In the genomic region with DNA sequence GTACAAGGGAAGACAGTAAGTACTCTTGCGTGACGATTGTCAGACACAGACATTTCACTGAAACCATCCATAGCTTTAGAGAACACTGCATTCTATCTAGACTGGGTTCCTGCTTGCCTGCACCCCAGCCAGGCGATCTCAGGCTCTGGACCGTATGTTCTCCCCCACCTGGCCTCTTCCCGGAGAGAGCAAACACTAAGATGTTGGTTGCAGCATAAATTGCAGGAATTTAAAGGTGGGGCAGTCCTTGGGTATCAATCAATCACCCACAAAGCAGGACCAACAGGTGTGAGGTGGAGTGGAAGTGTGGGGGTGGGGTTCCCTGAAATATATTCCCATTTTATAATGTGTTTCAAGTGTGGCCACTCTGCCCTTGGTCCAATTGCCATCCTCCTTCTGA, we compare ENCODE assay signal across 20 cellular contexts.
A peak's percentile ranks its signal among the peaks of the same experiment; 100 is the strongest.
DNase-seq lines count a peak whose midpoint lies in the region; ATAC-seq and TF ChIP-seq lines count a peak whose summit lies in the region.
"Had no signal": no experiment of that assay in that cellular context is flagged by ENCODE, and none has a peak within 500 bp of the region (broad histone marks: within the 10 kb centered on the region; RNA-seq: fewer than 3 reads in every experiment).

No MANE protein-coding gene starts in this region.

- intact Hi-C loops in activated CD8-positive, alpha-beta T cell treated with anti-CD3 and anti-CD28 coated beads for 36 hours (cut with micrococcal nuclease), result loop anchor here (2.0 to 5.0 kb wide), 2 partner anchors 128 to 205 kb away; no protein-coding TSS in a partner anchor
- intact Hi-C loops in naive thymus-derived CD4-positive, alpha-beta T cell (cut with micrococcal nuclease), result loop anchor here (2.0 to 10.0 kb wide), 4 partner anchors 14 to 288 kb away; a partner anchor contains a TSS
- intact Hi-C loops in left ventricle myocardium inferior (cut with micrococcal nuclease), result no loop called here

- H3K27ac ChIP-seq in DND-41 (ENCODE audit: low read length) (peak overlapping the region; percentile 35), left ventricle myocardium inferior (replicated peaks) (no peak overlapping the region)
- H3K27ac ChIP-seq in naive thymus-derived CD4-positive, alpha-beta T cell (ENCODE audit: low read depth, low read length), result peak overlapping the region; percentile 68
- H3K27ac ChIP-seq: RWPE1, SJCRH30 had no signal

- H3K27ac Mint-ChIP-seq in activated CD8-positive, alpha-beta memory T cell treated with anti-CD3 and anti-CD28 coated beads, Interleukin-2, amount 10 ng/mL, durations not matched to agents 7 days and 5 days, result no peak overlapping the region
- peak overlapping the region; percentile 55 for H3K27ac Mint-ChIP-seq in activated CD8-positive, alpha-beta T cell treated with anti-CD3 and anti-CD28 coated beads for 36 hours
- peak overlapping the region in 8 of 9 donors; percentile 64 to 96 (median 90) for H3K27ac Mint-ChIP-seq in naive thymus-derived CD4-positive, alpha-beta T cell
- H3K27ac Mint-ChIP-seq: CD8-positive, alpha-beta memory T cell had no signal

- H3K9me3 ChIP-seq in DND-41 (ENCODE audit: insufficient read depth, low read length, severe bottlenecking), result no peaks in the 10 kb centered on the region
- H3K9me3 ChIP-seq in naive thymus-derived CD4-positive, alpha-beta T cell (ENCODE audit: control insufficient read depth in 2 of 3, low read length in 3 of 3), result no peaks in the 10 kb centered on the region
- H3K9me3 ChIP-seq in left ventricle myocardium inferior (replicated peaks), result peaks cover 2% of the 10 kb centered on the region
- H3K9me3 ChIP-seq: MG63, SJCRH30 had no signal

- peaks cover 11% of the 10 kb centered on the region for H3K4me1 Mint-ChIP-seq in activated CD8-positive, alpha-beta memory T cell treated with anti-CD3 and anti-CD28 coated beads, Interleukin-2, amount 10 ng/mL, durations not matched to agents 7 days and 5 days
- peaks cover 34% of the 10 kb centered on the region for H3K4me1 Mint-ChIP-seq in activated CD8-positive, alpha-beta T cell treated with anti-CD3 and anti-CD28 coated beads for 36 hours (ENCODE audit: low read depth)
- peaks cover 11 to 56% (median 41%) of the 10 kb centered on the region in 7 donors for H3K4me1 Mint-ChIP-seq in naive thymus-derived CD4-positive, alpha-beta T cell

- no peak for ATAC-seq in activated CD8-positive, alpha-beta memory T cell treated with anti-CD3 and anti-CD28 coated beads, Interleukin-2, amount 10 ng/mL, durations not matched to agents 7 days and 5 days
- ATAC-seq in DND-41 (ENCODE audit: insufficient read depth, low read depth) (no peak), GM18868 (IDR thresholded peaks at IDR 0.05; ENCODE audit: unreplicated experiment) (no peak), HG03571 (IDR thresholded peaks at IDR 0.05; ENCODE audit: unreplicated experiment) (no peak)
- no peak for ATAC-seq in activated CD8-positive, alpha-beta T cell treated with anti-CD3 and anti-CD28 coated beads for 36 hours
- no peak for ATAC-seq in naive thymus-derived CD4-positive, alpha-beta T cell

- peaks cover 42% of the 10 kb centered on the region for H3K27me3 Mint-ChIP-seq in activated CD8-positive, alpha-beta memory T cell treated with anti-CD3 and anti-CD28 coated beads, Interleukin-2, amount 10 ng/mL, durations not matched to agents 7 days and 5 days
- peaks cover 4% of the 10 kb centered on the region for H3K27me3 Mint-ChIP-seq in activated CD8-positive, alpha-beta T cell treated with anti-CD3 and anti-CD28 coated beads for 36 hours
- H3K27me3 Mint-ChIP-seq in naive thymus-derived CD4-positive, alpha-beta T cell, result peaks cover 0 to 22% (median 16%) of the 10 kb centered on the region in 5 donors

- CTCF ChIA-PET in activated CD8-positive, alpha-beta memory T cell treated with anti-CD3 and anti-CD28 coated beads, Interleukin-2, amount 10 ng/mL, durations not matched to agents 7 days and 5 days (lab: Charles Lee), result interaction anchor here (1.0 to 1.9 kb wide), 3 partner anchors 317 to 356 kb away, joined by 3 to 5 read pairs (median 4); a partner anchor contains a TSS
- CTCF ChIA-PET in activated CD8-positive, alpha-beta T cell treated with anti-CD3 and anti-CD28 coated beads for 36 hours (lab: Charles Lee), result interaction anchor here (1.0 to 4.5 kb wide), 11 partner anchors 9 to 356 kb away, joined by 3 to 45 read pairs (median 6); a partner anchor contains a TSS
- CTCF ChIA-PET in naive thymus-derived CD4-positive, alpha-beta T cell (lab: Charles Lee), result interaction anchor here (1.0 to 4.3 kb wide), 12 partner anchors 10 to 354 kb away, joined by 4 to 45 read pairs (median 8); a partner anchor contains a TSS

- H3K4me2 ChIP-seq in DND-41 (ENCODE audit: insufficient read depth, low read length), result no peak overlapping the region

- POLR2A ChIA-PET in activated CD8-positive, alpha-beta T cell treated with anti-CD3 and anti-CD28 coated beads for 36 hours (lab: Charles Lee), result interaction anchor here (1.3 to 1.5 kb wide), 2 partner anchors 8 to 111 kb away, joined by 4 to 6 read pairs; a partner anchor contains a TSS
- POLR2A ChIA-PET in naive thymus-derived CD4-positive, alpha-beta T cell (lab: Charles Lee), result interaction anchor here (0.6 to 2.6 kb wide), 3 partner anchors 20 to 181 kb away, joined by 4 to 8 read pairs (median 4); a partner anchor contains a TSS

- no peaks in the 10 kb centered on the region for H3K36me3 ChIP-seq in DND-41 (ENCODE audit: insufficient read depth, low read length)
- H3K36me3 ChIP-seq in naive thymus-derived CD4-positive, alpha-beta T cell (ENCODE audit: control insufficient read depth in 2 of 3, insufficient read depth in 3 of 3, low read length in 3 of 3), result no peaks in the 10 kb centered on the region
- no peaks in the 10 kb centered on the region for H3K36me3 ChIP-seq in left ventricle myocardium inferior
- H3K36me3 ChIP-seq: MG63, SJCRH30 had no signal

- no peak overlapping the region for H3K9ac ChIP-seq in DND-41 (ENCODE audit: low read depth, low read length)

- no peak overlapping the region for H2AFZ ChIP-seq in DND-41 (ENCODE audit: low read depth, low read length)

- H3K27me3 ChIP-seq in DND-41 (ENCODE audit: insufficient read depth, low read length, poor library complexity), result peaks cover 6% of the 10 kb centered on the region
- H3K27me3 ChIP-seq in naive thymus-derived CD4-positive, alpha-beta T cell (ENCODE audit: control insufficient read depth in 2 of 2, insufficient read depth in 2 of 2, low read length in 2 of 2), result no peaks in the 10 kb centered on the region
- H3K27me3 ChIP-seq in left ventricle myocardium inferior (ENCODE audit: low read depth), result peaks cover 70% of the 10 kb centered on the region

- no peaks in the 10 kb centered on the region for H3K9me3 Mint-ChIP-seq in activated CD8-positive, alpha-beta memory T cell treated with anti-CD3 and anti-CD28 coated beads, Interleukin-2, amount 10 ng/mL, durations not matched to agents 7 days and 5 days (ENCODE audit: low read depth)
- no peaks in the 10 kb centered on the region for H3K9me3 Mint-ChIP-seq in activated CD8-positive, alpha-beta T cell treated with anti-CD3 and anti-CD28 coated beads for 36 hours
- peaks cover 0 to 6% (median 0%) of the 10 kb centered on the region in 11 donors for H3K9me3 Mint-ChIP-seq in naive thymus-derived CD4-positive, alpha-beta T cell
- H3K9me3 Mint-ChIP-seq: CD8-positive, alpha-beta memory T cell had no signal

- DNase-seq in activated CD8-positive, alpha-beta memory T cell treated with anti-CD3 and anti-CD28 coated beads, Interleukin-2, amount 50 U/mL, for 48 hours, result peak; percentile 49
- no peak for DNase-seq in activated CD8-positive, alpha-beta memory T cell treated with anti-CD3 and anti-CD28 coated beads, Interleukin-2, amount 10 ng/mL, durations not matched to agents 7 days and 5 days
- DNase-seq in DND-41, result no peak
- no peak for DNase-seq in activated CD8-positive, alpha-beta T cell treated with anti-CD3 and anti-CD28 coated beads for 36 hours
- no peak for DNase-seq in naive thymus-derived CD4-positive, alpha-beta T cell
- DNase-seq in left ventricle myocardium inferior, result no peak
- DNase-seq: ACHN; EL; H7; MG63; NCI-H1105 treated with DMSO at 0.1 percent for 48 hours; NCI-H2029; NCI-H524; NK-92 treated with Interleukin-12 subunit alpha and Interleukin-12 subunit beta, amount 100 ng/mL, for 24 hours; OCI-M1; SJCRH30 had no signal

- no peaks in the 10 kb centered on the region for H3K79me2 ChIP-seq in DND-41 (ENCODE audit: insufficient read depth, low read length)

- no peak overlapping the region for H3K4me3 Mint-ChIP-seq in activated CD8-positive, alpha-beta memory T cell treated with anti-CD3 and anti-CD28 coated beads, Interleukin-2, amount 10 ng/mL, durations not matched to agents 7 days and 5 days
- H3K4me3 Mint-ChIP-seq in activated CD8-positive, alpha-beta T cell treated with anti-CD3 and anti-CD28 coated beads for 36 hours, result no peak overlapping the region
- peak overlapping the region in 8 of 10 donors; percentile 9 to 76 (median 62) for H3K4me3 Mint-ChIP-seq in naive thymus-derived CD4-positive, alpha-beta T cell
- H3K4me3 Mint-ChIP-seq: CD8-positive, alpha-beta memory T cell had no signal

- no peaks in the 10 kb centered on the region for H3K36me3 Mint-ChIP-seq in activated CD8-positive, alpha-beta memory T cell treated with anti-CD3 and anti-CD28 coated beads, Interleukin-2, amount 10 ng/mL, durations not matched to agents 7 days and 5 days
- peaks cover 2% of the 10 kb centered on the region for H3K36me3 Mint-ChIP-seq in activated CD8-positive, alpha-beta T cell treated with anti-CD3 and anti-CD28 coated beads for 36 hours (ENCODE audit: low read depth)
- peaks cover 0 to 12% (median 5%) of the 10 kb centered on the region in 5 donors for H3K36me3 Mint-ChIP-seq in naive thymus-derived CD4-positive, alpha-beta T cell
- H3K36me3 Mint-ChIP-seq: CD8-positive, alpha-beta memory T cell had no signal

- H3K4me3 ChIP-seq in DND-41 (ENCODE audit: low read depth in 1 of 2, low read length in 2 of 2) (no peak overlapping the region), left ventricle myocardium inferior (no peak overlapping the region)
- H3K4me3 ChIP-seq in naive thymus-derived CD4-positive, alpha-beta T cell (ENCODE audit: low read length), result peak overlapping the region; percentile 27
- H3K4me3 ChIP-seq: MG63, SJCRH30 had no signal

- TF ChIP-seq CTCF in DND-41 (IDR thresholded peaks at IDR 0.05; ENCODE audit: borderline replicate concordance, extremely low read depth, low read length, poor library complexity, severe bottlenecking) (no peak), left ventricle myocardium inferior (IDR thresholded peaks at IDR 0.05; ENCODE audit: borderline replicate concordance) (no peak)
- no peak for TF ChIP-seq CTCF in activated CD8-positive, alpha-beta T cell treated with anti-CD3 and anti-CD28 coated beads for 36 hours (IDR thresholded peaks at IDR 0.05)

- H4K20me1 ChIP-seq in DND-41 (ENCODE audit: insufficient read depth, low read length), result no peaks in the 10 kb centered on the region

- H3K4me1 ChIP-seq in DND-41 (ENCODE audit: insufficient read depth, low read length) (peaks cover 21% of the 10 kb centered on the region), left ventricle myocardium inferior (no peaks in the 10 kb centered on the region)
- peaks cover 0 to 29% of the 10 kb centered on the region in 2 donors for H3K4me1 ChIP-seq in naive thymus-derived CD4-positive, alpha-beta T cell (ENCODE audit: control insufficient read depth in 2 of 2, insufficient read depth in 2 of 2, low read length in 2 of 2)
- H3K4me1 ChIP-seq: SJCRH30 had no signal

Comparison
In these comparisons a context has a peak if more than half of its experiments do, and no peak if none do; other contexts are left out.
1. H3K4me3 Mint-ChIP-seq: peak in naive thymus-derived CD4-positive, alpha-beta T cell (8 of 10); none in activated CD8-positive, alpha-beta memory T cell treated with anti-CD3 and anti-CD28 coated beads, Interleukin-2, amount 10 ng/mL, durations not matched to agents 7 days and 5 days (single experiment) and activated CD8-positive, alpha-beta T cell treated with anti-CD3 and anti-CD28 coated beads for 36 hours (single experiment).